1 cellular context compared by ENCODE assay signal in the genomic region with DNA sequence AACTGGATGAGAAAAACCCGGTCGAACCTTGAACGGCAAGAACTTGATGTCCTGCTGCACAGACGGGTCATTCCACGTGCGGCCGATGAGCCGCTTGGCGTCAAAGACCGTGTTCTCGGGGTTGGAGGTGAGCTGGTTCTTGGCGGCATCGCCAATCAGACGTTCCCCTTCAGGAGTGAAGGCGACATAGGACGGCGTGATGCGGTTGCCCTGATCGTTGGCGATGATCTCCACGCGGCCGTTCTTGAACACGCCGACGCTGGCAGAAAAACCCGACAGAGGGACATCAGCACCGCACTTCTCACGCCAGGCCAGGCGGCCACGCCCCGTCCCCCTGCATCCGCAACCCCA.
TF ChIP-seq lines count a peak whose summit lies in the region.

No MANE protein-coding gene starts in this region.

TF ChIP-seq in HepG2, 621 proteins besides CTCF, POLR2A, EP300 and RAD21 (continued from another document and continues in another):
- no peak for TF ChIP-seq TOE1 (CRISPR knock-in tag; IDR thresholded peaks at IDR 0.05)
- no peak for TF ChIP-seq AGO1 (IDR thresholded peaks at IDR 0.05; ENCODE audit: low read depth, low read length, poor library complexity, severe bottlenecking)
- peak; percentile 12; the same call in 1 of the 2 replicates for TF ChIP-seq NCOA1 (CRISPR knock-in tag; IDR thresholded peaks at IDR 0.05)
- peak; percentile 70; the same call in 1 of the 3 replicates for TF ChIP-seq MXI1 (IDR thresholded peaks at IDR 0.05; ENCODE audit: borderline replicate concordance, low read depth, low read length)
- TF ChIP-seq, protein P1, sequence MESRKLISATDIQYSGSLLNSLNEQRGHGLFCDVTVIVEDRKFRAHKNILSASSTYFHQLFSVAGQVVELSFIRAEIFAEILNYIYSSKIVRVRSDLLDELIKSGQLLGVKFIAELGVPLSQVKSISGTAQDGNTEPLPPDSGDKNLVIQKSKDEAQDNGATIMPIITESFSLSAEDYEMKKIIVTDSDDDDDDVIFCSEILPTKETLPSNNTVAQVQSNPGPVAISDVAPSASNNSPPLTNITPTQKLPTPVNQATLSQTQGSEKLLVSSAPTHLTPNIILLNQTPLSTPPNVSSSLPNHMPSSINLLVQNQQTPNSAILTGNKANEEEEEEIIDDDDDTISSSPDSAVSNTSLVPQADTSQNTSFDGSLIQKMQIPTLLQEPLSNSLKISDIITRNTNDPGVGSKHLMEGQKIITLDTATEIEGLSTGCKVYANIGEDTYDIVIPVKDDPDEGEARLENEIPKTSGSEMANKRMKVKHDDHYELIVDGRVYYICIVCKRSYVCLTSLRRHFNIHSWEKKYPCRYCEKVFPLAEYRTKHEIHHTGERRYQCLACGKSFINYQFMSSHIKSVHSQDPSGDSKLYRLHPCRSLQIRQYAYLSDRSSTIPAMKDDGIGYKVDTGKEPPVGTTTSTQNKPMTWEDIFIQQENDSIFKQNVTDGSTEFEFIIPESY (CRISPR knock-in tag; IDR thresholded peaks at IDR 0.05) = no peak
- TF ChIP-seq, protein P2, sequence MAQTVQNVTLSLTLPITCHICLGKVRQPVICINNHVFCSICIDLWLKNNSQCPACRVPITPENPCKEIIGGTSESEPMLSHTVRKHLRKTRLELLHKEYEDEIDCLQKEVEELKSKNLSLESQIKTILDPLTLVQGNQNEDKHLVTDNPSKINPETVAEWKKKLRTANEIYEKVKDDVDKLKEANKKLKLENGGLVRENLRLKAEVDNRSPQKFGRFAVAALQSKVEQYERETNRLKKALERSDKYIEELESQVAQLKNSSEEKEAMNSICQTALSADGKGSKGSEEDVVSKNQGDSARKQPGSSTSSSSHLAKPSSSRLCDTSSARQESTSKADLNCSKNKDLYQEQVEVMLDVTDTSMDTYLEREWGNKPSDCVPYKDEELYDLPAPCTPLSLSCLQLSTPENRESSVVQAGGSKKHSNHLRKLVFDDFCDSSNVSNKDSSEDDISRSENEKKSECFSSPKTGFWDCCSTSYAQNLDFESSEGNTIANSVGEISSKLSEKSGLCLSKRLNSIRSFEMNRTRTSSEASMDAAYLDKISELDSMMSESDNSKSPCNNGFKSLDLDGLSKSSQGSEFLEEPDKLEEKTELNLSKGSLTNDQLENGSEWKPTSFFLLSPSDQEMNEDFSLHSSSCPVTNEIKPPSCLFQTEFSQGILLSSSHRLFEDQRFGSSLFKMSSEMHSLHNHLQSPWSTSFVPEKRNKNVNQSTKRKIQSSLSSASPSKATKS (CRISPR knock-in tag; IDR thresholded peaks at IDR 0.05) = no peak
- 0 out of 2 replicates have a peak, but pooled peaks have one; percentile 13 for TF ChIP-seq BHLHE40 (IDR thresholded peaks at IDR 0.05; ENCODE audit: low read length)
- TF ChIP-seq, protein P3, sequence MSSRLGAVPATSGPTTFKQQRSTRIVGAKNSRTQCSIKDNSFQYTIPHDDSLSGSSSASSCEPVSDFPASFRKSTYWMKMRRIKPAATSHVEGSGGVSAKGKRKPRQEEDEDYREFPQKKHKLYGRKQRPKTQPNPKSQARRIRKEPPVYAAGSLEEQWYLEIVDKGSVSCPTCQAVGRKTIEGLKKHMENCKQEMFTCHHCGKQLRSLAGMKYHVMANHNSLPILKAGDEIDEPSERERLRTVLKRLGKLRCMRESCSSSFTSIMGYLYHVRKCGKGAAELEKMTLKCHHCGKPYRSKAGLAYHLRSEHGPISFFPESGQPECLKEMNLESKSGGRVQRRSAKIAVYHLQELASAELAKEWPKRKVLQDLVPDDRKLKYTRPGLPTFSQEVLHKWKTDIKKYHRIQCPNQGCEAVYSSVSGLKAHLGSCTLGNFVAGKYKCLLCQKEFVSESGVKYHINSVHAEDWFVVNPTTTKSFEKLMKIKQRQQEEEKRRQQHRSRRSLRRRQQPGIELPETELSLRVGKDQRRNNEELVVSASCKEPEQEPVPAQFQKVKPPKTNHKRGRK (CRISPR knock-in tag; IDR thresholded peaks at IDR 0.05) = 0 out of 2 replicates have a peak, but pooled peaks have one; percentile 59
- peak; percentile 52; the same call in 1 of the 2 replicates for TF ChIP-seq ZNF605 (CRISPR knock-in tag; IDR thresholded peaks at IDR 0.05)
- TF ChIP-seq, protein P4, sequence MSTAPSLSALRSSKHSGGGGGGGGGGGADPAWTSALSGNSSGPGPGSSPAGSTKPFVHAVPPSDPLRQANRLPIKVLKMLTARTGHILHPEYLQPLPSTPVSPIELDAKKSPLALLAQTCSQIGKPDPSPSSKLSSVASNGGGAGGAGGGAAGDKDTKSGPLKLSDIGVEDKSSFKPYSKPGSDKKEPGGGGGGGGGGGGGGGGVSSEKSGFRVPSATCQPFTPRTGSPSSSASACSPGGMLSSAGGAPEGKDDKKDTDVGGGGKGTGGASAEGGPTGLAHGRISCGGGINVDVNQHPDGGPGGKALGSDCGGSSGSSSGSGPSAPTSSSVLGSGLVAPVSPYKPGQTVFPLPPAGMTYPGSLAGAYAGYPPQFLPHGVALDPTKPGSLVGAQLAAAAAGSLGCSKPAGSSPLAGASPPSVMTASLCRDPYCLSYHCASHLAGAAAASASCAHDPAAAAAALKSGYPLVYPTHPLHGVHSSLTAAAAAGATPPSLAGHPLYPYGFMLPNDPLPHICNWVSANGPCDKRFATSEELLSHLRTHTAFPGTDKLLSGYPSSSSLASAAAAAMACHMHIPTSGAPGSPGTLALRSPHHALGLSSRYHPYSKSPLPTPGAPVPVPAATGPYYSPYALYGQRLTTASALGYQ (CRISPR knock-in tag; IDR thresholded peaks at IDR 0.05) = no peak
- 0 out of 2 replicates have a peak, but pooled peaks have one; percentile 29 for TF ChIP-seq ZNF749 (CRISPR knock-in tag; IDR thresholded peaks at IDR 0.05; ENCODE audit: borderline replicate concordance)
- TF ChIP-seq TAF1 (CRISPR knock-in tag; IDR thresholded peaks at IDR 0.05) = no peak
- TF ChIP-seq ZNF430 (CRISPR knock-in tag; IDR thresholded peaks at IDR 0.05) = peak; percentile 40; the same call in 1 of the 2 replicates
- TF ChIP-seq, protein P5, sequence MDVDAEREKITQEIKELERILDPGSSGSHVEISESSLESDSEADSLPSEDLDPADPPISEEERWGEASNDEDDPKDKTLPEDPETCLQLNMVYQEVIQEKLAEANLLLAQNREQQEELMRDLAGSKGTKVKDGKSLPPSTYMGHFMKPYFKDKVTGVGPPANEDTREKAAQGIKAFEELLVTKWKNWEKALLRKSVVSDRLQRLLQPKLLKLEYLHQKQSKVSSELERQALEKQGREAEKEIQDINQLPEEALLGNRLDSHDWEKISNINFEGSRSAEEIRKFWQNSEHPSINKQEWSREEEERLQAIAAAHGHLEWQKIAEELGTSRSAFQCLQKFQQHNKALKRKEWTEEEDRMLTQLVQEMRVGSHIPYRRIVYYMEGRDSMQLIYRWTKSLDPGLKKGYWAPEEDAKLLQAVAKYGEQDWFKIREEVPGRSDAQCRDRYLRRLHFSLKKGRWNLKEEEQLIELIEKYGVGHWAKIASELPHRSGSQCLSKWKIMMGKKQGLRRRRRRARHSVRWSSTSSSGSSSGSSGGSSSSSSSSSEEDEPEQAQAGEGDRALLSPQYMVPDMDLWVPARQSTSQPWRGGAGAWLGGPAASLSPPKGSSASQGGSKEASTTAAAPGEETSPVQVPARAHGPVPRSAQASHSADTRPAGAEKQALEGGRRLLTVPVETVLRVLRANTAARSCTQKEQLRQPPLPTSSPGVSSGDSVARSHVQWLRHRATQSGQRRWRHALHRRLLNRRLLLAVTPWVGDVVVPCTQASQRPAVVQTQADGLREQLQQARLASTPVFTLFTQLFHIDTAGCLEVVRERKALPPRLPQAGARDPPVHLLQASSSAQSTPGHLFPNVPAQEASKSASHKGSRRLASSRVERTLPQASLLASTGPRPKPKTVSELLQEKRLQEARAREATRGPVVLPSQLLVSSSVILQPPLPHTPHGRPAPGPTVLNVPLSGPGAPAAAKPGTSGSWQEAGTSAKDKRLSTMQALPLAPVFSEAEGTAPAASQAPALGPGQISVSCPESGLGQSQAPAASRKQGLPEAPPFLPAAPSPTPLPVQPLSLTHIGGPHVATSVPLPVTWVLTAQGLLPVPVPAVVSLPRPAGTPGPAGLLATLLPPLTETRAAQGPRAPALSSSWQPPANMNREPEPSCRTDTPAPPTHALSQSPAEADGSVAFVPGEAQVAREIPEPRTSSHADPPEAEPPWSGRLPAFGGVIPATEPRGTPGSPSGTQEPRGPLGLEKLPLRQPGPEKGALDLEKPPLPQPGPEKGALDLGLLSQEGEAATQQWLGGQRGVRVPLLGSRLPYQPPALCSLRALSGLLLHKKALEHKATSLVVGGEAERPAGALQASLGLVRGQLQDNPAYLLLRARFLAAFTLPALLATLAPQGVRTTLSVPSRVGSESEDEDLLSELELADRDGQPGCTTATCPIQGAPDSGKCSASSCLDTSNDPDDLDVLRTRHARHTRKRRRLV (CRISPR knock-in tag; IDR thresholded peaks at IDR 0.05) = 0 out of 2 replicates have a peak, but pooled peaks have one; percentile 18
- 0 out of 2 replicates have a peak, but pooled peaks have one; percentile 38 for TF ChIP-seq BRCA1 (CRISPR knock-in tag; IDR thresholded peaks at IDR 0.05)
- TF ChIP-seq NFIC (IDR thresholded peaks at IDR 0.05; ENCODE audit: low read length) = no peak
- TF ChIP-seq, protein P6, sequence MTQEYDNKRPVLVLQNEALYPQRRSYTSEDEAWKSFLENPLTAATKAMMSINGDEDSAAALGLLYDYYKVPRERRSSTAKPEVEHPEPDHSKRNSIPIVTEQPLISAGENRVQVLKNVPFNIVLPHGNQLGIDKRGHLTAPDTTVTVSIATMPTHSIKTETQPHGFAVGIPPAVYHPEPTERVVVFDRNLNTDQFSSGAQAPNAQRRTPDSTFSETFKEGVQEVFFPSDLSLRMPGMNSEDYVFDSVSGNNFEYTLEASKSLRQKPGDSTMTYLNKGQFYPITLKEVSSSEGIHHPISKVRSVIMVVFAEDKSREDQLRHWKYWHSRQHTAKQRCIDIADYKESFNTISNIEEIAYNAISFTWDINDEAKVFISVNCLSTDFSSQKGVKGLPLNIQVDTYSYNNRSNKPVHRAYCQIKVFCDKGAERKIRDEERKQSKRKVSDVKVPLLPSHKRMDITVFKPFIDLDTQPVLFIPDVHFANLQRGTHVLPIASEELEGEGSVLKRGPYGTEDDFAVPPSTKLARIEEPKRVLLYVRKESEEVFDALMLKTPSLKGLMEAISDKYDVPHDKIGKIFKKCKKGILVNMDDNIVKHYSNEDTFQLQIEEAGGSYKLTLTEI (CRISPR knock-in tag; conservative IDR thresholded peaks at IDR 0.05) = no peak
- TF ChIP-seq, protein P7, sequence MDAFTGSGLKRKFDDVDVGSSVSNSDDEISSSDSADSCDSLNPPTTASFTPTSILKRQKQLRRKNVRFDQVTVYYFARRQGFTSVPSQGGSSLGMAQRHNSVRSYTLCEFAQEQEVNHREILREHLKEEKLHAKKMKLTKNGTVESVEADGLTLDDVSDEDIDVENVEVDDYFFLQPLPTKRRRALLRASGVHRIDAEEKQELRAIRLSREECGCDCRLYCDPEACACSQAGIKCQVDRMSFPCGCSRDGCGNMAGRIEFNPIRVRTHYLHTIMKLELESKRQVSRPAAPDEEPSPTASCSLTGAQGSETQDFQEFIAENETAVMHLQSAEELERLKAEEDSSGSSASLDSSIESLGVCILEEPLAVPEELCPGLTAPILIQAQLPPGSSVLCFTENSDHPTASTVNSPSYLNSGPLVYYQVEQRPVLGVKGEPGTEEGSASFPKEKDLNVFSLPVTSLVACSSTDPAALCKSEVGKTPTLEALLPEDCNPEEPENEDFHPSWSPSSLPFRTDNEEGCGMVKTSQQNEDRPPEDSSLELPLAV (CRISPR knock-in tag; conservative IDR thresholded peaks at IDR 0.05; ENCODE audit: low read depth) = no peak
- no peak for TF ChIP-seq ZBTB38 (CRISPR knock-in tag; IDR thresholded peaks at IDR 0.05)
- no peak for TF ChIP-seq NCOR1 (IDR thresholded peaks at IDR 0.05; ENCODE audit: borderline replicate concordance, low read length)
- no peak; the same call in 1 of the 2 replicates for TF ChIP-seq SSRP1 (CRISPR knock-in tag; IDR thresholded peaks at IDR 0.05)
- TF ChIP-seq, protein P8, sequence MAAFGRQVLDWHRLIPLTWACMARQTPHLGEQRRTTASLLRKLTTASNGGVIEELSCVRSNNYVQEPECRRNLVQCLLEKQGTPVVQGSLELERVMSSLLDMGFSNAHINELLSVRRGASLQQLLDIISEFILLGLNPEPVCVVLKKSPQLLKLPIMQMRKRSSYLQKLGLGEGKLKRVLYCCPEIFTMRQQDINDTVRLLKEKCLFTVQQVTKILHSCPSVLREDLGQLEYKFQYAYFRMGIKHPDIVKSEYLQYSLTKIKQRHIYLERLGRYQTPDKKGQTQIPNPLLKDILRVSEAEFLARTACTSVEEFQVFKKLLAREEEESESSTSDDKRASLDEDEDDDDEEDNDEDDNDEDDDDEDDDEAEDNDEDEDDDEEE (CRISPR knock-in tag; IDR thresholded peaks at IDR 0.05) = 0 out of 2 replicates have a peak, but pooled peaks have one; percentile 79
- no peak for TF ChIP-seq AGO2 (optimal IDR thresholded peaks at IDR 0.05; ENCODE audit: low read depth, low read length)
- no peak for TF ChIP-seq ATRX (CRISPR knock-in tag; IDR thresholded peaks at IDR 0.05; ENCODE audit: borderline replicate concordance)
- TF ChIP-seq, protein P9, sequence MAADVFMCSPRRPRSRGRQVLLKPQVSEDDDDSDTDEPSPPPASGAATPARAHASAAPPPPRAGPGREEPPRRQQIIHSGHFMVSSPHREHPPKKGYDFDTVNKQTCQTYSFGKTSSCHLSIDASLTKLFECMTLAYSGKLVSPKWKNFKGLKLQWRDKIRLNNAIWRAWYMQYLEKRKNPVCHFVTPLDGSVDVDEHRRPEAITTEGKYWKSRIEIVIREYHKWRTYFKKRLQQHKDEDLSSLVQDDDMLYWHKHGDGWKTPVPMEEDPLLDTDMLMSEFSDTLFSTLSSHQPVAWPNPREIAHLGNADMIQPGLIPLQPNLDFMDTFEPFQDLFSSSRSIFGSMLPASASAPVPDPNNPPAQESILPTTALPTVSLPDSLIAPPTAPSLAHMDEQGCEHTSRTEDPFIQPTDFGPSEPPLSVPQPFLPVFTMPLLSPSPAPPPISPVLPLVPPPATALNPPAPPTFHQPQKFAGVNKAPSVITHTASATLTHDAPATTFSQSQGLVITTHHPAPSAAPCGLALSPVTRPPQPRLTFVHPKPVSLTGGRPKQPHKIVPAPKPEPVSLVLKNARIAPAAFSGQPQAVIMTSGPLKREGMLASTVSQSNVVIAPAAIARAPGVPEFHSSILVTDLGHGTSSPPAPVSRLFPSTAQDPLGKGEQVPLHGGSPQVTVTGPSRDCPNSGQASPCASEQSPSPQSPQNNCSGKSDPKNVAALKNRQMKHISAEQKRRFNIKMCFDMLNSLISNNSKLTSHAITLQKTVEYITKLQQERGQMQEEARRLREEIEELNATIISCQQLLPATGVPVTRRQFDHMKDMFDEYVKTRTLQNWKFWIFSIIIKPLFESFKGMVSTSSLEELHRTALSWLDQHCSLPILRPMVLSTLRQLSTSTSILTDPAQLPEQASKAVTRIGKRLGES (CRISPR knock-in tag; IDR thresholded peaks at IDR 0.05; ENCODE audit: borderline replicate concordance) = no peak
- no peak for TF ChIP-seq ZNF660 (CRISPR knock-in tag; IDR thresholded peaks at IDR 0.05; ENCODE audit: borderline replicate concordance, low read depth)
- no peak for TF ChIP-seq CREB1 (IDR thresholded peaks at IDR 0.05)
- 0 out of 2 replicates have a peak, but pooled peaks have one; percentile 5 for TF ChIP-seq CREB1 (CRISPR knock-in tag; IDR thresholded peaks at IDR 0.05)
- TF ChIP-seq ZNF746 (CRISPR knock-in tag; IDR thresholded peaks at IDR 0.05) = 0 out of 2 replicates have a peak, but pooled peaks have one; percentile 60
